In genomic region chr1:6794164-6794563, GRCh38 we compare ENCODE assay signal across 8 cellular contexts. TPM values are rescaled to one million over a fixed set of nuclear protein-coding genes. Genes with fewer than 3 reads are reported as not detected.
DNase-seq lines count a peak whose midpoint lies in the region; ATAC-seq, FAIRE-seq and TF ChIP-seq lines count a peak whose summit lies in the region.

No MANE protein-coding gene starts in this region.

- H4K8ac ChIP-seq in H1 (ENCODE audit: extremely low read depth, insufficient read depth, low read length) = no peak overlapping the region

- no peak overlapping the region for H4K91ac ChIP-seq in H1 (replicated peaks; ENCODE audit: insufficient read length, low read length)

- H3K9ac ChIP-seq in H1 (replicated peaks in 1 of 4; ENCODE audit: extremely low read depth in 1 of 4, low read depth in 3 of 4, low read length in 3 of 4) = no peak overlapping the region

- no peak overlapping the region for H3K14ac ChIP-seq in H1 (ENCODE audit: insufficient read length)

- H3K79me2 ChIP-seq in H1 (ENCODE audit: control insufficient read depth in 1 of 2, insufficient read depth in 2 of 2, low read length in 2 of 2) = peaks cover 7 to 95% of the 10 kb centered on the region in 2 experiments; a peak in 3 of 4 replicates

- H4K20me1 ChIP-seq in H1 (replicated peaks in 1 of 2; ENCODE audit: control insufficient read depth in 1 of 2, insufficient read depth in 2 of 2, low read length in 2 of 2) = peaks cover 7 to 8% of the 10 kb centered on the region in 2 experiments

- no peak overlapping the region for H2AK5ac ChIP-seq in H1 (ENCODE audit: low read depth, low read length)

- no peak overlapping the region for H2BK12ac ChIP-seq in H1 (ENCODE audit: low read depth, low read length)

- no peaks in the 10 kb centered on the region for H3K9me3 ChIP-seq in H1 (ENCODE audit: insufficient read depth in 2 of 2, low read depth in 1 of 2, low read length in 1 of 2)

- no peak overlapping the region for H3K23ac ChIP-seq in H1 (ENCODE audit: insufficient read length)

- H3K36me3 ChIP-seq in H1 (ENCODE audit: control insufficient read depth in 2 of 4, insufficient read depth in 4 of 4, low read length in 3 of 4) = peaks cover 0 to 4% (median 0%) of the 10 kb centered on the region in 4 experiments; a peak in 1 of 8 replicates

- TF ChIP-seq CTCF in H1 (IDR thresholded peaks at IDR 0.05; ENCODE audit: control extremely low read depth in 1 of 3, insufficient read depth in 1 of 3, low read depth in 1 of 3, low read length in 3 of 3) = peak in 2 of 3 experiments; percentile 8 to 25; a peak in 2 of 4 replicates

- ATAC-seq in GM18867 (IDR thresholded peaks at IDR 0.05; ENCODE audit: unreplicated experiment) = no peak
- ATAC-seq in GM18519 (IDR thresholded peaks at IDR 0.05; ENCODE audit: low FRiP score, unreplicated experiment) = no peak

- no peak overlapping the region for H3K4me3 ChIP-seq in H1 (ENCODE audit: extremely low read depth in 1 of 4, insufficient read depth in 2 of 4, low read depth in 3 of 4, low read length in 4 of 4)

- H3K27me3 ChIP-seq in H1 (replicated peaks in 1 of 4; ENCODE audit: control insufficient read depth in 3 of 4, extremely low read depth in 1 of 4, insufficient read depth in 3 of 4, low read length in 3 of 4) = no peaks in the 10 kb centered on the region

- peak; percentile 48 to 65 for TF ChIP-seq RAD21 in H1 (IDR thresholded peaks at IDR 0.05 in 1 of 2, conservative IDR thresholded peaks at IDR 0.05 in 1 of 2; ENCODE audit: low read depth in 2 of 2, low read length in 2 of 2)

- no peak overlapping the region for H3K27ac ChIP-seq in H1 (ENCODE audit: low read depth, low read length)

- FAIRE-seq in H1 (lab: Jason Lieb, UNC) = peak; percentile 62

- no peak overlapping the region for H2BK120ac ChIP-seq in H1 (replicated peaks; ENCODE audit: low read depth, low read length)

- TF ChIP-seq POLR2A in H1 (IDR thresholded peaks at IDR 0.05; ENCODE audit: control extremely low read depth in 1 of 2, low read depth in 2 of 2, low read length in 2 of 2) = no peak

- 86% methylated on average over 2 of the region's 2 CpGs; no CpG with 5 or more reads in 1 of the 2 experiments for WGBS in H1 (ENCODE audit: extremely low coverage in 1 of 2, insufficient coverage in 1 of 2, insufficient read length in 1 of 2, insufficient replicate concordance in 2 of 2, low coverage in 1 of 2, low lambda C conversion rate in 2 of 2, missing lambda C conversion rate in 1 of 2), 2 experiments

- H2AFZ ChIP-seq in H1 (ENCODE audit: low read length) = no peak overlapping the region

- H3K4me1 ChIP-seq in H1 (replicated peaks in 1 of 4; ENCODE audit: control insufficient read depth in 3 of 4, insufficient read depth in 4 of 4, low read length in 3 of 4) = no peaks in the 10 kb centered on the region; a peak in 1 of 7 replicates

- TF ChIP-seq EP300 in H1 (IDR thresholded peaks at IDR 0.05; ENCODE audit: borderline replicate concordance in 1 of 2, low read depth in 2 of 2, low read length in 2 of 2) = no peak

- no peak overlapping the region for H3K4me2 ChIP-seq in H1 (ENCODE audit: insufficient read depth in 1 of 2, low read depth in 2 of 2, low read length in 2 of 2)

- POLR2A ChIA-PET in H1 (lab: Charles Lee; ENCODE audit: partially characterized antibody) = no interaction called here

- CTCF ChIA-PET in H1 (lab: Charles Lee; ENCODE audit: partially characterized antibody) = interaction anchor here (0.7 to 3.6 kb wide), 7 partner anchors 40 to 248 kb away, joined by 3 to 33 read pairs (median 3); no protein-coding TSS in a partner anchor

- no peak overlapping the region for H2BK5ac ChIP-seq in H1 (ENCODE audit: low read depth, low read length)

- H4K5ac ChIP-seq in H1 (ENCODE audit: insufficient read length, low read depth, low read length) = no peak overlapping the region

- no peak overlapping the region for H3K56ac ChIP-seq in H1 (replicated peaks; ENCODE audit: insufficient read length, low read depth, low read length)

- no peak overlapping the region for H3K18ac ChIP-seq in H1 (ENCODE audit: extremely low read depth, low read length)

- DNase-seq in NCI-H1105 treated with DMSO at 0.1 percent for 48 hours (lab: John Stamatoyannopoulos, UW) (peak; percentile 31), NCI-H1105 (lab: John Stamatoyannopoulos, UW) (no peak), NCI-H510A treated with DMSO at 0.1 percent for 48 hours (lab: John Stamatoyannopoulos, UW) (peak; percentile 85), H1 (ENCODE audit: low read depth in 1 of 2, low spot score in 2 of 2) (no peak), pons (ENCODE audit: low spot score) (peak; percentile 56), NCI-H226 (no peak)

- H3K79me1 ChIP-seq in H1 (ENCODE audit: low read depth, low read length) = peaks cover 7% of the 10 kb centered on the region; the same call in 1 of the 2 replicates

- no peaks in the 10 kb centered on the region for H3K23me2 ChIP-seq in H1 (ENCODE audit: low read depth, low read length)

- no peak overlapping the region for H2BK20ac ChIP-seq in H1 (ENCODE audit: low read length)

- H3K4ac ChIP-seq in H1 (replicated peaks; ENCODE audit: insufficient read length, low read depth, low read length) = no peak overlapping the region

- no peak overlapping the region for H2BK15ac ChIP-seq in H1 (ENCODE audit: low read length)

TF ChIP-seq in H1, 55 proteins besides CTCF, POLR2A, EP300 and RAD21:
- TF ChIP-seq RNF2 (IDR thresholded peaks at IDR 0.05; ENCODE audit: borderline replicate concordance, low read depth, low read length, missing control alignments, poor library complexity, severe bottlenecking) (no peak), ATF3 (IDR thresholded peaks at IDR 0.05; ENCODE audit: insufficient read depth, low read depth, low read length) (no peak), ATF2 (IDR thresholded peaks at IDR 0.05; ENCODE audit: low read length) (no peak), SP2 (IDR thresholded peaks at IDR 0.05; ENCODE audit: low read length) (no peak), EZH2 (IDR thresholded peaks at IDR 0.05; ENCODE audit: low read depth, low read length, severe bottlenecking) (no peak), POLR2AphosphoS5 (IDR thresholded peaks at IDR 0.05; ENCODE audit: low read depth, low read length) (no peak), CEBPB (IDR thresholded peaks at IDR 0.05; ENCODE audit: low read depth, low read length) (no peak), TEAD4 (IDR thresholded peaks at IDR 0.05; ENCODE audit: low read depth, low read length) (no peak), SP4 (IDR thresholded peaks at IDR 0.05; ENCODE audit: low read length) (no peak), KDM4A (IDR thresholded peaks at IDR 0.05; ENCODE audit: low read depth, low read length, severe bottlenecking) (no peak), KDM1A (IDR thresholded peaks at IDR 0.05; ENCODE audit: borderline replicate concordance, low read length) (no peak), POU5F1 (IDR thresholded peaks at IDR 0.05; ENCODE audit: low read depth, low read length) (no peak), SUZ12 (IDR thresholded peaks at IDR 0.05; ENCODE audit: low read length) (no peak), SRF (IDR thresholded peaks at IDR 0.05; ENCODE audit: low read depth, low read length) (no peak), SP1 (IDR thresholded peaks at IDR 0.05; ENCODE audit: low read depth, low read length) (no peak)

RNA-seq across cellular contexts. Expression of gene CAMTA1, which starts 8.9 kb away (rescaled TPM):
- total RNA-seq in H1 (2021; fragmentation: NEBNext Ultra II Directional; extraction: Animal tissue kit (Norgen Biotek cat#: 25700)) = 119 and 131 TPM in 2 replicates
- polyA plus RNA-seq in H1 (2011; rRNA removed) = 47.9 and 65.0 TPM in 2 replicates
- 93.6 TPM for polyA plus RNA-seq in H1 (2011; cell fraction: cytosol; rRNA removed)
- 21.4 TPM for polyA plus RNA-seq in H1 (2011; cell fraction: nucleus; rRNA removed)
- 82.2 to 151 TPM (median 99.7 TPM) in 4 replicates for polyA plus RNA-seq in H1 (2012, experiment 1 of 2)
- polyA plus RNA-seq in H1 (2012, experiment 2 of 2) = 162 TPM
- polyA plus RNA-seq in H1 (2013, experiment 1 of 2) = 154 TPM
- polyA plus RNA-seq in H1 (2013, experiment 2 of 2) = 157 TPM
- polyA minus RNA-seq in H1 (2011; rRNA and poly(A)+ RNA removed) = 25.9 and 27.4 TPM in 2 replicates
- polyA minus RNA-seq in H1 (2011; cell fraction: cytosol; rRNA and poly(A)+ RNA removed) = 28.8 TPM
- 53.9 TPM for polyA minus RNA-seq in H1 (2011; cell fraction: nucleus; rRNA and poly(A)+ RNA removed)

Comparison
In these comparisons a context has a peak if more than half of its experiments do, and no peak if none do; other contexts are left out.
1. DNase-seq: peak in NCI-H1105 treated with DMSO at 0.1 percent for 48 hours (single experiment), NCI-H510A treated with DMSO at 0.1 percent for 48 hours (single experiment) and pons (single experiment); none in NCI-H1105 (single experiment), H1 (0 of 2) and NCI-H226 (single experiment).